ENCODE assay signal across 9 cellular contexts in the genomic region with DNA sequence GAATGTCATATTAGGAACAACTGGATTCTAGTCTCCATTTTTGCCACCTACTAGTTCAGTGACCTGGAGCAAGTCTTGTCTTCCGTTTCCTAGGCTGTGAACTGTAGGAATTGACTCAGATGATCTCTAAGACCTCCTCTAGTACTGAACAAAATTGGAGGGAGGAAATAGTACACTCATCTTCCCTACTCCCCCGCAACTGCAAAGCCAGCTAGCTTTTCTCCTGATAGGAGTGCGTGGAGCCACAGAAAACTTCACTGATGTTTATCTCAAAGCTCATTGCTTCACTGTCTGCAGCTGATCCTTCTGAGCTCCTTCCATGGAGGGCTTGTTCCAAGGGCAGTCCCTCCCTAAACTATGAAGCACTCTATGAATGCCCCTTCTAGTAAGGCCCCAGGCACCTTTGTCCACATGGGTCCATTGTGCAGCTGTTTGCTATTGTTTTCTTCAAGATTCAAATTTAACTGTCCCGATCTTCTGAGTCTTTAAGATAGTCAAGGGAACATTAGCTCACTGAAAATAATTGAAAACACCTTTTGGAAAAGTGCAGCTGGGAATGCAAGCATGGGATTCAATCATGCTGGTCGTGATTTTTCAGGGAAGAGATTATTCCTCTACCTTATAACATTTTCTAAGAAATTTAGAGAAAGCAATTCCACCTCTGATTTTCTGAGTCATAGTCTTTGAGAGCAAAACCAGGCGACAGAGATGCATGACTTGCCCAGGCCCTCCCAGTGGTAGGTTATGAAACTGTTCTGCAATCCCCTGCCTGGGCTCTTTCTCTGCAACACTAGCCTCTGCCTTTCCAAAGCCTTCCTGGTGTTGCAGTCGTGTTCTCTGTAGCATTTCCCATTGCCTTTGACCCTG. TPM values are rescaled to one million over a fixed set of nuclear protein-coding genes. Genes with fewer than 3 reads are reported as not detected.
DNase-seq lines count a peak whose midpoint lies in the region; ATAC-seq and TF ChIP-seq lines count a peak whose summit lies in the region.
"Had no signal": no experiment of that assay in that cellular context is flagged by ENCODE, and none has a peak within 500 bp of the region (broad histone marks: within the 10 kb centered on the region; RNA-seq: fewer than 3 reads in every experiment).

No MANE protein-coding gene starts in this region.

- TF ChIP-seq POLR2A in adrenal gland (IDR thresholded peaks at IDR 0.05) = no peak

- no peaks in the 10 kb centered on the region for H3K27me3 ChIP-seq in adrenal gland
- H3K27me3 ChIP-seq in left lung = no peaks in the 10 kb centered on the region
- H3K27me3 ChIP-seq: BLaER1 had no signal

- intact Hi-C loops in adrenal gland (cut with DNase I) (no loop called here), left lung (cut with DNase I) (no loop called here)

- peak; percentile 76 for ATAC-seq in left lung

- peak; percentile 62 for TF ChIP-seq CTCF in HFF-Myc (IDR thresholded peaks at IDR 0.05; ENCODE audit: low read depth, low read length, missing control alignments)
- peak; percentile 19 to 59 (median 36) for TF ChIP-seq CTCF in adrenal gland (IDR thresholded peaks at IDR 0.05)
- TF ChIP-seq CTCF in left lung (IDR thresholded peaks at IDR 0.05) = peak; percentile 42 to 46

- DNase-seq in NCI-H82 (lab: John Stamatoyannopoulos, UW) = peak; percentile 40
- DNase-seq in NCI-H82 treated with DMSO at 0.1 percent for 48 hours (lab: John Stamatoyannopoulos, UW; ENCODE audit: unreplicated experiment) = no peak
- peak; percentile 57 for DNase-seq in HFF-Myc (ENCODE audit: extremely low read depth, low read depth)
- DNase-seq in M059J (ENCODE audit: low read depth) = peak; percentile 86
- peak in 6 of 7 donors; percentile 32 to 62 (median 41) for DNase-seq in adrenal gland
- no peak for DNase-seq in left lung
- no peak for DNase-seq in NCI-H526 treated with DMSO at 0.1 percent for 48 hours (lab: John Stamatoyannopoulos, UW)
- DNase-seq in NCI-H1436 treated with DMSO at 0.1 percent for 48 hours (lab: John Stamatoyannopoulos, UW) = no peak

- H3K4me3 ChIP-seq in HFF-Myc (replicated peaks; ENCODE audit: low read depth, low read length) (no peak overlapping the region), adrenal gland (no peak overlapping the region), left lung (no peak overlapping the region)
- H3K4me3 ChIP-seq: BLaER1 had no signal

- H3K4me1 ChIP-seq in adrenal gland (replicated peaks in 1 of 2) (peaks cover 6% of the 10 kb centered on the region in 2 donors), left lung (peaks cover 0 to 12% of the 10 kb centered on the region in 2 donors)

- no peaks in the 10 kb centered on the region for H3K36me3 ChIP-seq in adrenal gland (replicated peaks in 1 of 2)
- H3K36me3 ChIP-seq in left lung = no peaks in the 10 kb centered on the region
- H3K36me3 ChIP-seq: BLaER1 had no signal

- H3K9me3 ChIP-seq in adrenal gland (replicated peaks in 1 of 3) (no peaks in the 10 kb centered on the region), left lung (no peaks in the 10 kb centered on the region)
- H3K9me3 ChIP-seq: BLaER1 had no signal

- H3K27ac ChIP-seq in adrenal gland (peak overlapping the region in 1 of 5 donors; percentile 6), left lung (peak overlapping the region in 1 of 2 donors; percentile 45)
- H3K27ac ChIP-seq: BLaER1 had no signal

- WGBS in adrenal gland, 4 donors = 68 to 76% (median 74%) methylated on average over 7 of the region's 7 CpGs

RNA-seq across cellular contexts. Expression of a gene that starts 24.3 kb away (rescaled TPM):
- 35.1 and 43.2 TPM in 2 replicates for total RNA-seq in M059J (2014; rRNA removed; shearing (Covaris generic))
- 10 to 100 TPM in 7 of 8 donors, 1 to 10 TPM in 1; 6.8 to 33.2 (median 20.5) TPM for total RNA-seq in adrenal gland
- polyA plus RNA-seq in adrenal gland = 10 to 100 TPM; 13.0 to 21.5 (median 16.3) TPM
- total RNA-seq in left lung = 10 to 100 TPM; 24.3 to 68.9 TPM

Comparison
In these comparisons a context has a peak if more than half of its experiments do, and no peak if none do; other contexts are left out.
1. DNase-seq: peak in NCI-H82 (single experiment), HFF-Myc (single experiment), M059J (single experiment) and adrenal gland (6 of 7); none in NCI-H82 treated with DMSO at 0.1 percent for 48 hours (single experiment), left lung (0 of 2), NCI-H526 treated with DMSO at 0.1 percent for 48 hours (single experiment) and NCI-H1436 treated with DMSO at 0.1 percent for 48 hours (single experiment).
2. Peak in every context shown above with its lines, with median percentiles within 50 percentile points of each other: CTCF ChIP-seq.